Comparison of ENCODE assay signal across 33 cellular contexts in the genomic region with DNA sequence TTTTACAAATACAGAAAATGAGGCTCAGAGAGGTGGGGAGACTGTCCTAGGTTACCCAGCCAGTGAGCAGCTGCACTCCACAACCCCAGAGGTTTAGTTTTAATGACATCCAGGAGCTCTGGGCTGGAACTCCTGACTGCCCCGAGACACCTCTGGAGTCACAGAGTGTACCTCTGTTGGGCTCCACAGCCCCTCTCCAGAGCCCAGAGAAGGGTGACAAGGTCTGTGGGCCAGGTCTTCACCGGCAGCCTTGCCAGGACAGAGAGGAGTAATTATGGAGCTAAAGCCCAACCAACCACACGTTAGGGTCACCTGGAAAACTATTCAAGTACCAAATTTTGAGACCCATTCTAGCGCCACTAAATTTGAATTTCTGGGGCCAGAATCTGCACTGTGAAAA. TPM values are rescaled to one million over a fixed set of nuclear protein-coding genes. Genes with fewer than 3 reads are reported as not detected.
"Had no signal": no experiment of that assay in that cellular context is flagged by ENCODE, and none has a peak within 500 bp of the region (broad histone marks: within the 10 kb centered on the region; RNA-seq: fewer than 3 reads in every experiment).

No MANE protein-coding gene starts in this region.

- H3K4me1 ChIP-seq: foreskin keratinocyte, pancreas had no signal

- H3K27ac ChIP-seq: esophagus muscularis mucosa, foreskin keratinocyte, gastroesophageal sphincter, hepatocyte, left lung, pancreas, stomach had no signal

- H3K9me3 Mint-ChIP-seq: mesothelial cell of epicardium; naive thymus-derived CD4-positive, alpha-beta T cell; nephron progenitor cell; stimulated activated effector memory CD8-positive, alpha-beta T cell treated with anti-CD3 and anti-CD28 coated beads, Interleukin-12 subunit alpha, Interleukin-12 subunit beta, amount 100 ng/mL, for 72 hours had no signal

- H3K27me3 ChIP-seq: esophagus muscularis mucosa, gastroesophageal sphincter, heart left ventricle, hepatocyte, left lung, pancreas had no signal

- H3K27ac Mint-ChIP-seq: mesothelial cell of epicardium; naive thymus-derived CD4-positive, alpha-beta T cell; nephron progenitor cell; stimulated activated effector memory CD8-positive, alpha-beta T cell treated with anti-CD3 and anti-CD28 coated beads, Interleukin-12 subunit alpha, Interleukin-12 subunit beta, amount 100 ng/mL, for 72 hours had no signal

- DNase-seq: central memory CD4-positive, alpha-beta T cell; dermis blood vessel endothelial cell; effector memory CD4-positive, alpha-beta T cell; foreskin keratinocyte; heart left ventricle; kidney; left cardiac atrium; naive thymus-derived CD4-positive, alpha-beta T cell; nephron progenitor cell; occipital lobe; pancreas; stimulated activated CD4-positive, alpha-beta T cell treated with anti-CD3 and anti-CD28 coated beads, Interleukin-2, amount 100 ng/mL, for 24 hours; stimulated activated CD4-positive, alpha-beta T cell treated with anti-CD3 and anti-CD28 coated beads, Interleukin-4, amount 100 ng/mL, for 24 hours; stimulated activated naive CD4-positive, alpha-beta T cell treated with Interleukin-2 at 50 U/mL for 16 hours; stomach; trophoblast cell had no signal

- H3K9me3 ChIP-seq: esophagus muscularis mucosa, gastroesophageal sphincter, heart left ventricle, left lung, mucosa of descending colon, pancreas, stomach had no signal

- H3K36me3 ChIP-seq: esophagus muscularis mucosa, gastroesophageal sphincter, heart left ventricle, left lung, pancreas, stomach had no signal

- H3K4me1 Mint-ChIP-seq: stimulated activated effector memory CD8-positive, alpha-beta T cell treated with anti-CD3 and anti-CD28 coated beads, Interleukin-12 subunit alpha, Interleukin-12 subunit beta, amount 100 ng/mL, for 72 hours had no signal

- H3K4me3 ChIP-seq: esophagus muscularis mucosa, gastroesophageal sphincter, heart left ventricle, hepatocyte, left lung, mucosa of descending colon, pancreas, stomach had no signal

- H3K4me3 Mint-ChIP-seq: mesothelial cell of epicardium; naive thymus-derived CD4-positive, alpha-beta T cell; nephron progenitor cell; stimulated activated effector memory CD8-positive, alpha-beta T cell treated with anti-CD3 and anti-CD28 coated beads, Interleukin-12 subunit alpha, Interleukin-12 subunit beta, amount 100 ng/mL, for 72 hours had no signal

- H3K36me3 Mint-ChIP-seq: mesothelial cell of epicardium; naive thymus-derived CD4-positive, alpha-beta T cell; stimulated activated effector memory CD8-positive, alpha-beta T cell treated with anti-CD3 and anti-CD28 coated beads, Interleukin-12 subunit alpha, Interleukin-12 subunit beta, amount 100 ng/mL, for 72 hours had no signal

- ATAC-seq: foreskin keratinocyte; gastroesophageal sphincter; heart left ventricle; left lung; naive thymus-derived CD4-positive, alpha-beta T cell; sciatic nerve; stimulated activated effector memory CD8-positive, alpha-beta T cell treated with anti-CD3 and anti-CD28 coated beads, Interleukin-12 subunit alpha, Interleukin-12 subunit beta, amount 100 ng/mL, for 72 hours had no signal

RNA-seq across cellular contexts. Expression of a gene that starts 11.1 kb away (rescaled TPM):
- total RNA-seq: cerebellum; dermis blood vessel endothelial cell; endothelial cell of umbilical vein; epithelial cell of proximal tubule; foreskin keratinocyte; gastroesophageal sphincter; kidney; left cardiac atrium; lower leg skin; lung microvascular endothelial cell; naive thymus-derived CD4-positive, alpha-beta T cell; occipital lobe; sciatic nerve; subcutaneous adipose tissue; temporal lobe had no signal
- polyA plus RNA-seq: endothelial cell of umbilical vein; foreskin keratinocyte; naive thymus-derived CD4-positive, alpha-beta T cell; urinary bladder had no signal

RNA-seq across cellular contexts. Expression of a gene that starts 12.1 kb away (rescaled TPM):
- total RNA-seq: dermis blood vessel endothelial cell; endothelial cell of umbilical vein; epithelial cell of proximal tubule; esophagus muscularis mucosa; fibroblast of lung; foreskin keratinocyte; gastroesophageal sphincter; heart left ventricle; kidney; left cardiac atrium; left lung; lung microvascular endothelial cell; mesothelial cell of epicardium; naive thymus-derived CD4-positive, alpha-beta T cell; pancreas; sciatic nerve; urinary bladder had no signal
- polyA plus RNA-seq: endothelial cell of umbilical vein; foreskin keratinocyte; heart left ventricle; naive thymus-derived CD4-positive, alpha-beta T cell; pancreas; stomach had no signal

RNA-seq across cellular contexts. Expression of a gene that starts 22.1 kb away (rescaled TPM):
- total RNA-seq: foreskin keratinocyte had no signal
- polyA plus RNA-seq: foreskin keratinocyte had no signal
